16 cellular contexts compared by ENCODE assay signal in genomic region chr6:38805682-38806081, GRCh38.
DNase-seq lines count a peak whose midpoint lies in the region; FAIRE-seq and TF ChIP-seq lines count a peak whose summit lies in the region.
"Had no signal": no experiment of that assay in that cellular context is flagged by ENCODE, and none has a peak within 500 bp of the region (broad histone marks: within the 10 kb centered on the region; RNA-seq: fewer than 3 reads in every experiment).

No MANE protein-coding gene starts in this region.

- no peak overlapping the region for H3K9ac ChIP-seq in endothelial cell of umbilical vein (replicated peaks; ENCODE audit: extremely low read depth, insufficient read depth, low read length)
- H3K9ac ChIP-seq in mammary epithelial cell (ENCODE audit: insufficient read depth, low read length) = no peak overlapping the region

- H3K27ac ChIP-seq in endothelial cell of umbilical vein (ENCODE audit: insufficient read depth, low read depth, low read length) = no peak overlapping the region
- H3K27ac ChIP-seq in brain microvascular endothelial cell = no peak overlapping the region
- H3K27ac ChIP-seq in mammary epithelial cell (ENCODE audit: insufficient read depth, low read depth, low read length) = no peak overlapping the region

- H3K36me3 ChIP-seq in endothelial cell of umbilical vein (ENCODE audit: control insufficient read depth in 2 of 2, extremely low read depth in 1 of 2, insufficient read depth in 2 of 2, low read length in 2 of 2) = no peaks in the 10 kb centered on the region
- H3K36me3 ChIP-seq in brain microvascular endothelial cell (replicated peaks) = no peaks in the 10 kb centered on the region
- H3K36me3 ChIP-seq in mammary epithelial cell (ENCODE audit: insufficient read depth, low read length) = no peaks in the 10 kb centered on the region

- H3K9me1 ChIP-seq in endothelial cell of umbilical vein (replicated peaks; ENCODE audit: control insufficient read depth, extremely low read depth, insufficient read depth, low read length) = no peaks in the 10 kb centered on the region

- H3K4me2 ChIP-seq in endothelial cell of umbilical vein (ENCODE audit: insufficient read depth, low read length) (peak overlapping the region; percentile 50), mammary epithelial cell (ENCODE audit: insufficient read depth, low read depth, low read length) (no peak overlapping the region)

- POLR2A ChIA-PET in endothelial cell of umbilical vein (lab: Charles Lee) = interaction anchor here (0.6 kb wide), 1 partner anchor 15 kb away, joined by 3 read pairs; no protein-coding TSS in a partner anchor

- in situ Hi-C loops in brain microvascular endothelial cell (cut with HindIII; ENCODE audit: low pct_ligation_motif_present, low sequenced_read_pairs) (no loop called here), mammary epithelial cell (cut with MboI; ENCODE audit: low sequenced_read_pairs in 2 of 2) (no loop called here)

- H3K4me3 ChIP-seq in endothelial cell of umbilical vein (replicated peaks in 1 of 3; ENCODE audit: insufficient read depth in 1 of 3, low read depth in 1 of 3, low read length in 3 of 3) (no peak overlapping the region), brain microvascular endothelial cell (ENCODE audit: low read depth, low read length) (no peak overlapping the region), mammary epithelial cell (replicated peaks in 1 of 3; ENCODE audit: insufficient read depth in 1 of 3, low read depth in 2 of 3, low read length in 3 of 3) (no peak overlapping the region)
- H3K4me3 ChIP-seq: K562 had no signal

- H3K9me3 ChIP-seq in endothelial cell of umbilical vein (replicated peaks; ENCODE audit: control insufficient read depth, insufficient read depth, low read length) (no peaks in the 10 kb centered on the region), mammary epithelial cell (replicated peaks; ENCODE audit: insufficient read depth, low read length) (no peaks in the 10 kb centered on the region)

- no peaks in the 10 kb centered on the region for H3K79me2 ChIP-seq in endothelial cell of umbilical vein (ENCODE audit: control insufficient read depth, insufficient read depth, low read length)
- no peaks in the 10 kb centered on the region for H3K79me2 ChIP-seq in mammary epithelial cell (ENCODE audit: insufficient read depth, low read length)

- H4K20me1 ChIP-seq in endothelial cell of umbilical vein (replicated peaks; ENCODE audit: control insufficient read depth, extremely low read depth, insufficient read depth, low read length) (no peaks in the 10 kb centered on the region), mammary epithelial cell (ENCODE audit: insufficient read depth, low read length) (no peaks in the 10 kb centered on the region)

- peak; percentile 73 for FAIRE-seq in GM19239 (lab: Jason Lieb, UNC)
- no peak for FAIRE-seq in endothelial cell of umbilical vein (lab: Jason Lieb, UNC)
- FAIRE-seq: HTR-8/SVneo, K562 had no signal

- no TSS peak for BruUV-seq in endothelial cell of umbilical vein (replicated peaks; lab: Mats Ljungman, UMichigan)
- no TSS peak for BruUV-seq in mammary epithelial cell (replicated peaks; lab: Mats Ljungman, UMichigan)

- intact Hi-C loops in endothelial cell of umbilical vein (cut with micrococcal nuclease) = loop anchor here (1.0 kb wide), 1 partner anchor 8 kb away; no protein-coding TSS in a partner anchor
- intact Hi-C loops in mammary epithelial cell (cut with micrococcal nuclease) = no loop called here

- H3K27me3 ChIP-seq in endothelial cell of umbilical vein (ENCODE audit: control insufficient read depth in 2 of 2, insufficient read depth in 2 of 2, low read length in 2 of 2) (no peaks in the 10 kb centered on the region), brain microvascular endothelial cell (replicated peaks) (no peaks in the 10 kb centered on the region), mammary epithelial cell (ENCODE audit: insufficient read depth, low read length) (no peaks in the 10 kb centered on the region)

- H2AFZ ChIP-seq in endothelial cell of umbilical vein (ENCODE audit: low read depth, low read length) (no peak overlapping the region), mammary epithelial cell (ENCODE audit: low read depth, low read length) (no peak overlapping the region)

- H3K4me1 ChIP-seq in endothelial cell of umbilical vein (ENCODE audit: control insufficient read depth, extremely low read depth, insufficient read depth, low read length) (peaks cover 23% of the 10 kb centered on the region), mammary epithelial cell (ENCODE audit: insufficient read depth, low read length) (no peaks in the 10 kb centered on the region)

- DNase-seq in COLO829 (ENCODE audit: low spot score) (peak; percentile 13), GM19239 (ENCODE audit: insufficient read length, low spot score) (no peak), OCI-M1 (lab: John Stamatoyannopoulos, UW) (peak; percentile 63), endothelial cell of umbilical vein (ENCODE audit: low read depth, low spot score) (peak; percentile 64), brain microvascular endothelial cell (no peak), occipital lobe (lab: John Stamatoyannopoulos, UW) (no peak), HuH-7 (ENCODE audit: low spot score) (no peak), mammary epithelial cell (no peak)
- DNase-seq: C1 segment of cervical spinal cord; CD4-positive, alpha-beta T cell; DND-41; GDM1; GOT3; H9 had no signal

- no peak for TF ChIP-seq CTCF in endothelial cell of umbilical vein (IDR thresholded peaks at IDR 0.05; ENCODE audit: extremely low read depth in 1 of 2, insufficient read depth in 1 of 2, low read depth in 1 of 2, low read length in 2 of 2)
- TF ChIP-seq CTCF in brain microvascular endothelial cell (IDR thresholded peaks at IDR 0.05; ENCODE audit: low read depth, low read length, missing control alignments) = no peak
- no peak for TF ChIP-seq CTCF in mammary epithelial cell (conservative IDR thresholded peaks at IDR 0.05 in 1 of 2, IDR thresholded peaks at IDR 0.05 in 1 of 2; ENCODE audit: extremely low read depth in 1 of 2, insufficient read depth in 1 of 2, low read depth in 1 of 2, low read length in 2 of 2)

- dilution Hi-C loops in endothelial cell of umbilical vein (cut with MboI; ENCODE audit: extremely low pct_ligation_motif_present, low sequenced_read_pairs) (no loop called here), mammary epithelial cell (cut with HindIII; ENCODE audit: low sequenced_read_pairs) (no loop called here)

- TF ChIP-seq POLR2A in endothelial cell of umbilical vein (IDR thresholded peaks at IDR 0.05; ENCODE audit: low read depth, low read length) = no peak

- CTCF ChIA-PET in endothelial cell of umbilical vein (lab: Charles Lee) (interaction anchor here (0.6 to 4.0 kb wide), 32 partner anchors 9 to 772 kb away, joined by 3 to 38 read pairs (median 4); partner anchors contain the start of gene GLO1), mammary epithelial cell (lab: Charles Lee; ENCODE audit: low non-redundant PET) (interaction anchor here (0.6 kb wide), 1 partner anchor 892 kb away, joined by 9 read pairs; no protein-coding TSS in a partner anchor)

- WGBS in mammary epithelial cell (ENCODE audit: low coverage, missing lambda C conversion rate) = 51% methylated on average over 2 of the region's 2 CpGs

TF ChIP-seq in endothelial cell of umbilical vein, 7 proteins besides CTCF, POLR2A, EP300 and RAD21:
- no peak for TF ChIP-seq FOS (IDR thresholded peaks at IDR 0.05; ENCODE audit: borderline replicate concordance, insufficient read depth, low read length)
- TF ChIP-seq POLR2AphosphoS5 (IDR thresholded peaks at IDR 0.05; ENCODE audit: insufficient read depth, low read depth, low read length) = no peak
- TF ChIP-seq MYC (IDR thresholded peaks at IDR 0.05; ENCODE audit: low read depth, low read length) = no peak
- TF ChIP-seq MAX (IDR thresholded peaks at IDR 0.05; ENCODE audit: insufficient read depth, insufficient read length) = no peak
- no peak for TF ChIP-seq JUN (IDR thresholded peaks at IDR 0.05; ENCODE audit: borderline replicate concordance, insufficient read depth, insufficient read length, low read depth)
- TF ChIP-seq EZH2 (IDR thresholded peaks at IDR 0.05; ENCODE audit: borderline replicate concordance, low read depth, low read length, severe bottlenecking) = no peak
- TF ChIP-seq GATA2 (IDR thresholded peaks at IDR 0.05; ENCODE audit: insufficient read depth, insufficient read length, low read depth, low read length) = no peak
TF ChIP-seq in endothelial cell of umbilical vein: peak in this region for 0.

Comparison
In these comparisons a context has a peak if more than half of its experiments do, and no peak if none do; other contexts are left out.
1. DNase-seq: peak in COLO829 (single experiment), OCI-M1 (single experiment) and endothelial cell of umbilical vein (single experiment); none in GM19239 (single experiment), brain microvascular endothelial cell (single experiment), occipital lobe (single experiment), HuH-7 (single experiment) and mammary epithelial cell (single experiment).